In genomic region chr2:64604929-64605550, GRCh38 we compare ENCODE assay signal across 15 cellular contexts. TPM values are rescaled to one million over a fixed set of nuclear protein-coding genes. Genes with fewer than 3 reads are reported as not detected.
DNase-seq lines count a peak whose midpoint lies in the region; ATAC-seq, FAIRE-seq and TF ChIP-seq lines count a peak whose summit lies in the region.
"Had no signal": no experiment of that assay in that cellular context is flagged by ENCODE, and none has a peak within 500 bp of the region (broad histone marks: within the 10 kb centered on the region; RNA-seq: fewer than 3 reads in every experiment).

No MANE protein-coding gene starts in this region.

- peaks cover 4% of the 10 kb centered on the region for H3K9me3 Mint-ChIP-seq in activated CD8-positive, alpha-beta memory T cell treated with anti-CD3 and anti-CD28 coated beads, Interleukin-2, amount 10 ng/mL, durations not matched to agents 7 days and 5 days (ENCODE audit: low read depth)
- peaks cover 15% of the 10 kb centered on the region for H3K9me3 Mint-ChIP-seq in activated T-helper 2 cell treated with anti-CD3 and anti-CD28 coated beads, Interferon-gamma antibody, Interleukin-2, Interleukin-4, amounts not matched to agents 10 μg/mL and 5 μg/mL and 100 μg/mL, durations not matched to agents 14 hours and 24 hours and 36 hours
- H3K9me3 Mint-ChIP-seq in naive thymus-derived CD8-positive, alpha-beta T cell = no peaks in the 10 kb centered on the region
- H3K9me3 Mint-ChIP-seq: T-cell had no signal

- H3K36me3 Mint-ChIP-seq in activated CD8-positive, alpha-beta memory T cell treated with anti-CD3 and anti-CD28 coated beads, Interleukin-2, amount 10 ng/mL, durations not matched to agents 7 days and 5 days = peaks cover 6% of the 10 kb centered on the region
- peaks cover 7% of the 10 kb centered on the region for H3K36me3 Mint-ChIP-seq in activated T-helper 2 cell treated with anti-CD3 and anti-CD28 coated beads, Interferon-gamma antibody, Interleukin-2, Interleukin-4, amounts not matched to agents 10 μg/mL and 5 μg/mL and 100 μg/mL, durations not matched to agents 14 hours and 24 hours and 36 hours (ENCODE audit: low read depth)
- peaks cover 0 to 3% (median 0%) of the 10 kb centered on the region in 3 donors for H3K36me3 Mint-ChIP-seq in naive thymus-derived CD8-positive, alpha-beta T cell
- H3K36me3 Mint-ChIP-seq: T-cell had no signal

- BruUV-seq in GM12878 (replicated peaks; lab: Mats Ljungman, UMichigan) = no TSS peak

- SMC1A ChIA-PET in GM12878 (lab: Charles Lee; ENCODE audit: uncharacterized antibody, unreplicated experiment) = interaction anchor here (0.8 to 4.9 kb wide), 16 partner anchors 12 to 308 kb away, joined by 3 to 48 read pairs (median 5); partner anchors contain the start of gene AFTPH

- TF ChIP-seq EP300 in GM12878 (IDR thresholded peaks at IDR 0.05; ENCODE audit: borderline replicate concordance in 1 of 2, control insufficient read depth in 1 of 2, low read depth in 2 of 2, low read length in 2 of 2) (no peak), suprapubic skin (IDR thresholded peaks at IDR 0.05) (no peak)

- no peaks in the 10 kb centered on the region; the same call in 2 of the 3 replicates for H3K9me3 ChIP-seq in GM12878 (replicated peaks; ENCODE audit: control insufficient read depth, insufficient read depth, low read length)
- H3K9me3 ChIP-seq in suprapubic skin = no peaks in the 10 kb centered on the region
- H3K9me3 ChIP-seq: HAP-1 had no signal

- CTCF ChIA-PET in activated CD8-positive, alpha-beta memory T cell treated with anti-CD3 and anti-CD28 coated beads, Interleukin-2, amount 10 ng/mL, durations not matched to agents 7 days and 5 days (lab: Charles Lee) = interaction anchor here (0.9 to 5.4 kb wide), 7 partner anchors 9 to 268 kb away, joined by 3 to 54 read pairs (median 4); no protein-coding TSS in a partner anchor
- CTCF ChIA-PET in GM12878 (lab: Yijun Ruan, JAX) = interaction anchor here (1.0 to 5.7 kb wide), 12 partner anchors 10 to 555 kb away, joined by 3 to 37 read pairs (median 4); partner anchors contain the start of gene AFTPH

- DNase-seq in activated CD8-positive, alpha-beta memory T cell treated with anti-CD3 and anti-CD28 coated beads, Interleukin-2, amount 10 ng/mL, durations not matched to agents 7 days and 5 days = peak; percentile 28
- no peak for DNase-seq in activated CD8-positive, alpha-beta memory T cell treated with anti-CD3 and anti-CD28 coated beads for 24 hours
- no peak for DNase-seq in GM12878 (ENCODE audit: low read depth, low spot score)
- peak; percentile 47 for DNase-seq in left lobe of liver (ENCODE audit: low spot score)
- no peak for DNase-seq in suprapubic skin (ENCODE audit: low spot score in 2 of 2)
- no peak for DNase-seq in activated T-helper 2 cell treated with anti-CD3 and anti-CD28 coated beads, Interferon-gamma antibody, Interleukin-2, Interleukin-4, amounts not matched to agents 10 μg/mL and 5 μg/mL and 100 μg/mL, durations not matched to agents 14 hours and 24 hours and 36 hours (ENCODE audit: low spot score)
- DNase-seq in naive thymus-derived CD8-positive, alpha-beta T cell = no peak
- DNase-seq: activated naive CD4-positive, alpha-beta T cell treated with anti-CD3 and anti-CD28 coated beads for 36 hours; dermis blood vessel endothelial cell; DMS153; NCI-H1417 treated with DMSO at 0.1 percent for 48 hours; T-cell; trophoblast cell had no signal

- H3K27me3 Mint-ChIP-seq in activated CD8-positive, alpha-beta memory T cell treated with anti-CD3 and anti-CD28 coated beads, Interleukin-2, amount 10 ng/mL, durations not matched to agents 7 days and 5 days = peaks cover 2% of the 10 kb centered on the region
- H3K27me3 Mint-ChIP-seq in activated T-helper 2 cell treated with anti-CD3 and anti-CD28 coated beads, Interferon-gamma antibody, Interleukin-2, Interleukin-4, amounts not matched to agents 10 μg/mL and 5 μg/mL and 100 μg/mL, durations not matched to agents 14 hours and 24 hours and 36 hours (ENCODE audit: low read depth) = no peaks in the 10 kb centered on the region
- H3K27me3 Mint-ChIP-seq in naive thymus-derived CD8-positive, alpha-beta T cell = no peaks in the 10 kb centered on the region
- H3K27me3 Mint-ChIP-seq: T-cell had no signal

- RAD21 ChIA-PET in GM12878 (lab: Charles Lee; ENCODE audit: unreplicated experiment) = interaction anchor here (0.6 to 5.3 kb wide), 8 partner anchors 11 to 426 kb away, joined by 3 to 73 read pairs (median 12); partner anchors contain the start of gene SERTAD2

- H3K9ac ChIP-seq in GM12878 (ENCODE audit: control insufficient read depth, insufficient read depth, low read length) = no peak overlapping the region

- H3K27me3 ChIP-seq in GM12878 (replicated peaks in 1 of 2; ENCODE audit: control insufficient read depth in 2 of 2, insufficient read depth in 2 of 2, low read length in 1 of 2) (no peaks in the 10 kb centered on the region), suprapubic skin (no peaks in the 10 kb centered on the region)

- H3K27ac ChIP-seq in GM12878 (ENCODE audit: control insufficient read depth, insufficient read depth) = peak overlapping the region; percentile 95; the same call in 1 of the 2 replicates
- H3K27ac ChIP-seq in suprapubic skin = peak overlapping the region; percentile 7

- H3K4me3 ChIP-seq in GM12878 = no peak overlapping the region
- H3K4me3 ChIP-seq in suprapubic skin = no peak overlapping the region
- H3K4me3 ChIP-seq: HAP-1 had no signal

- intact Hi-C loops in GM12878 (cut with micrococcal nuclease; ENCODE audit: unreplicated experiment) = loop anchor here (5.0 kb wide), 1 partner anchor 257 kb away; no protein-coding TSS in a partner anchor
- intact Hi-C loops in activated T-helper 2 cell treated with anti-CD3 and anti-CD28 coated beads, Interferon-gamma antibody, Interleukin-2, Interleukin-4, amounts not matched to agents 10 μg/mL and 5 μg/mL and 100 μg/mL, durations not matched to agents 14 hours and 24 hours and 36 hours (cut with micrococcal nuclease) = loop anchor here (5.0 kb wide), 1 partner anchor 212 kb away; no protein-coding TSS in a partner anchor

- no peak overlapping the region for H3K4me3 Mint-ChIP-seq in activated CD8-positive, alpha-beta memory T cell treated with anti-CD3 and anti-CD28 coated beads, Interleukin-2, amount 10 ng/mL, durations not matched to agents 7 days and 5 days
- no peak overlapping the region for H3K4me3 Mint-ChIP-seq in activated T-helper 2 cell treated with anti-CD3 and anti-CD28 coated beads, Interferon-gamma antibody, Interleukin-2, Interleukin-4, amounts not matched to agents 10 μg/mL and 5 μg/mL and 100 μg/mL, durations not matched to agents 14 hours and 24 hours and 36 hours (ENCODE audit: low read depth)
- H3K4me3 Mint-ChIP-seq in naive thymus-derived CD8-positive, alpha-beta T cell = no peak overlapping the region
- H3K4me3 Mint-ChIP-seq: activated naive CD4-positive, alpha-beta T cell treated with anti-CD3 and anti-CD28 coated beads for 36 hours had no signal

- POLR2A ChIA-PET in GM12878 (lab: Charles Lee) = interaction anchor here (0.8 to 4.9 kb wide), 11 partner anchors 9 to 146 kb away, joined by 3 to 23 read pairs (median 12); no protein-coding TSS in a partner anchor
- POLR2A ChIA-PET in naive thymus-derived CD8-positive, alpha-beta T cell (lab: Charles Lee) = interaction anchor here (1.1 to 2.9 kb wide), 2 partner anchors 10 to 81 kb away, joined by 5 to 13 read pairs; partner anchors contain the start of gene AFTPH

- H2AFZ ChIP-seq in GM12878 (ENCODE audit: control insufficient read depth, low read depth, low read length) = no peak overlapping the region

- TF ChIP-seq CTCF in GM12878 (IDR thresholded peaks at IDR 0.05 in 2 of 3, conservative IDR thresholded peaks at IDR 0.05 in 1 of 3; ENCODE audit: control insufficient read depth in 2 of 3, extremely low read depth in 1 of 3, insufficient read depth in 1 of 3, low read depth in 3 of 3, low read length in 3 of 3) (no peak), suprapubic skin (IDR thresholded peaks at IDR 0.05) (no peak)

- TF ChIP-seq POLR2A in GM12878 (IDR thresholded peaks at IDR 0.05; ENCODE audit: low read depth, low read length) = no peak
- no peak for TF ChIP-seq POLR2A in suprapubic skin (IDR thresholded peaks at IDR 0.05)

- 93% methylated on average over 6 of the region's 6 CpGs for WGBS in GM12878 (ENCODE audit: insufficient coverage, insufficient replicate concordance, low lambda C conversion rate, missing lambda C conversion rate)
- WGBS in suprapubic skin = 20% methylated on average over 6 of the region's 6 CpGs

- H3K4me1 Mint-ChIP-seq in activated CD8-positive, alpha-beta memory T cell treated with anti-CD3 and anti-CD28 coated beads, Interleukin-2, amount 10 ng/mL, durations not matched to agents 7 days and 5 days = peaks cover 26% of the 10 kb centered on the region
- peaks cover 24% of the 10 kb centered on the region for H3K4me1 Mint-ChIP-seq in activated T-helper 2 cell treated with anti-CD3 and anti-CD28 coated beads, Interferon-gamma antibody, Interleukin-2, Interleukin-4, amounts not matched to agents 10 μg/mL and 5 μg/mL and 100 μg/mL, durations not matched to agents 14 hours and 24 hours and 36 hours (ENCODE audit: low read depth)
- peaks cover 4 to 30% (median 25%) of the 10 kb centered on the region in 4 donors for H3K4me1 Mint-ChIP-seq in naive thymus-derived CD8-positive, alpha-beta T cell

- H3K4me1 ChIP-seq in GM12878 (ENCODE audit: control insufficient read depth, insufficient read depth, low read length) (peaks cover 35% of the 10 kb centered on the region), suprapubic skin (peaks cover 57% of the 10 kb centered on the region)

- H3K36me3 ChIP-seq in GM12878 (ENCODE audit: control insufficient read depth in 2 of 2, insufficient read depth in 2 of 2, low read length in 1 of 2) (no peaks in the 10 kb centered on the region), suprapubic skin (no peaks in the 10 kb centered on the region)
- H3K36me3 ChIP-seq: HAP-1 had no signal

- peak overlapping the region; percentile 7; the same call in 1 of the 2 replicates for H3K4me2 ChIP-seq in GM12878 (ENCODE audit: control insufficient read depth, insufficient read depth)

- no peak overlapping the region for H3K27ac Mint-ChIP-seq in activated CD8-positive, alpha-beta memory T cell treated with anti-CD3 and anti-CD28 coated beads, Interleukin-2, amount 10 ng/mL, durations not matched to agents 7 days and 5 days
- H3K27ac Mint-ChIP-seq in activated T-helper 2 cell treated with anti-CD3 and anti-CD28 coated beads, Interferon-gamma antibody, Interleukin-2, Interleukin-4, amounts not matched to agents 10 μg/mL and 5 μg/mL and 100 μg/mL, durations not matched to agents 14 hours and 24 hours and 36 hours = no peak overlapping the region
- peak overlapping the region in 1 of 10 donors; percentile 65 for H3K27ac Mint-ChIP-seq in naive thymus-derived CD8-positive, alpha-beta T cell
- H3K27ac Mint-ChIP-seq: activated naive CD4-positive, alpha-beta T cell treated with anti-CD3 and anti-CD28 coated beads for 36 hours; T-cell had no signal

- no peaks in the 10 kb centered on the region for H3K79me2 ChIP-seq in GM12878 (ENCODE audit: control insufficient read depth, insufficient read depth, low read length)

- H4K20me1 ChIP-seq in GM12878 (ENCODE audit: control insufficient read depth, insufficient read depth) = no peaks in the 10 kb centered on the region

- TF ChIP-seq RAD21 in GM12878 (IDR thresholded peaks at IDR 0.05; ENCODE audit: insufficient read depth, low read depth, low read length) = no peak

- ATAC-seq in activated CD8-positive, alpha-beta memory T cell treated with anti-CD3 and anti-CD28 coated beads, Interleukin-2, amount 10 ng/mL, durations not matched to agents 7 days and 5 days = no peak
- ATAC-seq in GM12878 (no peak), left lobe of liver (no peak), GM18868 (IDR thresholded peaks at IDR 0.05; ENCODE audit: unreplicated experiment) (no peak)
- ATAC-seq in naive thymus-derived CD8-positive, alpha-beta T cell = no peak
- ATAC-seq: T-cell had no signal

- in situ Hi-C loops in GM12878 (cut with MboI) = no loop called here

- FAIRE-seq in GM12878 (lab: Jason Lieb, UNC) = no peak

RNA-seq across cellular contexts. Expression of gene SERTAD2, which starts 48.7 kb away (rescaled TPM):
- total RNA-seq in activated CD8-positive, alpha-beta memory T cell treated with anti-CD3 and anti-CD28 coated beads, Interleukin-2, amount 10 ng/mL, durations not matched to agents 7 days and 5 days = 10 to 100 TPM; 24.3 to 53.7 TPM
- 31.9 and 37.0 TPM in 2 replicates for total RNA-seq in GM12878 (2013; cell fraction: nucleolus; rRNA removed)
- total RNA-seq in GM12878 (2014; rRNA removed) = 11.5 and 14.4 TPM in 2 replicates
- 12.0 and 12.5 TPM in 2 replicates for total RNA-seq in GM12878 (2014; rRNA removed; fragmentation: Illumina TruSeq; extraction: Trizol)
- total RNA-seq in GM12878 (2021) = 27.8 and 28.5 TPM in 2 replicates
- 27.5 TPM for polyA plus RNA-seq in GM12878 (2011; ENCODE audit: low read depth)
- polyA plus RNA-seq in GM12878 (2011; rRNA removed) = 22.5 and 23.5 TPM in 2 replicates
- 27.5 and 27.6 TPM in 2 replicates for polyA plus RNA-seq in GM12878 (2011; cell fraction: cytosol; rRNA removed)
- polyA plus RNA-seq in GM12878 (2011; cell fraction: nucleus; rRNA removed) = 30.6 and 44.1 TPM in 2 replicates
- polyA plus RNA-seq in GM12878 (2012) = 19.6 and 29.4 TPM in 2 replicates
- 24.8 and 25.0 TPM in 2 replicates for polyA plus RNA-seq in GM12878 (2014; fragmentation: Illumina TruSeq; extraction: Trizol)
- polyA plus RNA-seq in GM12878 (2014; fragmentation: Nextera tagmentation; extraction: Ambion mirVana) = 1 to 10 TPM; 7.9 TPM
- polyA plus RNA-seq in GM12878 (2014; rRNA removed) = 28.6 and 28.7 TPM in 2 replicates
- 10 to 100 TPM; 19.4 to 20.8 TPM for polyA plus RNA-seq in GM12878 (2016; fragmentation: Nextera tagmentation; extraction: Ambion mirVana)
- polyA minus RNA-seq in GM12878 (2011; rRNA and poly(A)+ RNA removed) = 30.0 and 30.9 TPM in 2 replicates
- polyA minus RNA-seq in GM12878 (2011; cell fraction: cytosol; rRNA and poly(A)+ RNA removed) = 20.3 and 32.3 TPM in 2 replicates
- polyA minus RNA-seq in GM12878 (2011; cell fraction: nucleus; rRNA and poly(A)+ RNA removed) = 59.5 and 130 TPM in 2 replicates
- 13.8 TPM for total RNA-seq in left lobe of liver
- total RNA-seq in suprapubic skin = 10 to 100 TPM; 23.7 to 36.4 (median 30.9) TPM
- total RNA-seq in activated T-helper 2 cell treated with anti-CD3 and anti-CD28 coated beads, Interferon-gamma antibody, Interleukin-2, Interleukin-4, amounts not matched to agents 10 μg/mL and 5 μg/mL and 100 μg/mL, durations not matched to agents 14 hours and 24 hours and 36 hours = 29.2 and 31.0 TPM in 2 replicates
- 10 to 100 TPM; 33.0 to 34.5 TPM for total RNA-seq in naive thymus-derived CD8-positive, alpha-beta T cell
- polyA plus RNA-seq in naive thymus-derived CD8-positive, alpha-beta T cell = 1 to 10 TPM; 5.5 to 9.2 (median 6.1) TPM

Comparison
In these comparisons a context has a peak if more than half of its experiments do, and no peak if none do; other contexts are left out.
1. DNase-seq: peak in activated CD8-positive, alpha-beta memory T cell treated with anti-CD3 and anti-CD28 coated beads, Interleukin-2, amount 10 ng/mL, durations not matched to agents 7 days and 5 days (single experiment) and left lobe of liver (single experiment); none in activated CD8-positive, alpha-beta memory T cell treated with anti-CD3 and anti-CD28 coated beads for 24 hours (single experiment), GM12878 (single experiment), suprapubic skin (0 of 2), activated T-helper 2 cell treated with anti-CD3 and anti-CD28 coated beads, Interferon-gamma antibody, Interleukin-2, Interleukin-4, amounts not matched to agents 10 μg/mL and 5 μg/mL and 100 μg/mL, durations not matched to agents 14 hours and 24 hours and 36 hours (single experiment) and naive thymus-derived CD8-positive, alpha-beta T cell (0 of 10).